Comparison of ENCODE assay signal across 1 cellular context in the genomic region with DNA sequence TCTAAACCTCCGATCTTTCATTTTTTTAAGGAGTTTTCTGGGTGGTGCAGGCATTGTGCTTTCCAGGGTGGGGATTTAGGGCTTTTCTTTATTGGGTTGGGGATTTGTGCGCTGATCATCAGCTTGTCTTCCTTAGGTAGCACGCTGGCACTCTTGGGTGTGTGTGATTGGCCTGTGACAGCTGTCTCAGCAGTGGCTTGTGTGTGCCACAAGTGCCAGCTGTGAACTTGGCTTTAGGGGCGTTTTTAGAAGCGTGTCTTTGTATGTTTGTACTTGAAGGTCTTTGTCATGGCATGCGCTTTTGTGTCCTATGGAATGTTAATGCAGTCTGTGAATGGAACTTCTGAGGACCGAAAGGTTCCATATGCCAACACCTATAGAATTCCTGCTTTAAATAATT.
TF ChIP-seq lines count a peak whose summit lies in the region.

No MANE protein-coding gene starts in this region.

TF ChIP-seq in K562, 482 proteins besides CTCF, POLR2A, EP300 and RAD21 (continued from another document):
- TF ChIP-seq, protein P1, sequence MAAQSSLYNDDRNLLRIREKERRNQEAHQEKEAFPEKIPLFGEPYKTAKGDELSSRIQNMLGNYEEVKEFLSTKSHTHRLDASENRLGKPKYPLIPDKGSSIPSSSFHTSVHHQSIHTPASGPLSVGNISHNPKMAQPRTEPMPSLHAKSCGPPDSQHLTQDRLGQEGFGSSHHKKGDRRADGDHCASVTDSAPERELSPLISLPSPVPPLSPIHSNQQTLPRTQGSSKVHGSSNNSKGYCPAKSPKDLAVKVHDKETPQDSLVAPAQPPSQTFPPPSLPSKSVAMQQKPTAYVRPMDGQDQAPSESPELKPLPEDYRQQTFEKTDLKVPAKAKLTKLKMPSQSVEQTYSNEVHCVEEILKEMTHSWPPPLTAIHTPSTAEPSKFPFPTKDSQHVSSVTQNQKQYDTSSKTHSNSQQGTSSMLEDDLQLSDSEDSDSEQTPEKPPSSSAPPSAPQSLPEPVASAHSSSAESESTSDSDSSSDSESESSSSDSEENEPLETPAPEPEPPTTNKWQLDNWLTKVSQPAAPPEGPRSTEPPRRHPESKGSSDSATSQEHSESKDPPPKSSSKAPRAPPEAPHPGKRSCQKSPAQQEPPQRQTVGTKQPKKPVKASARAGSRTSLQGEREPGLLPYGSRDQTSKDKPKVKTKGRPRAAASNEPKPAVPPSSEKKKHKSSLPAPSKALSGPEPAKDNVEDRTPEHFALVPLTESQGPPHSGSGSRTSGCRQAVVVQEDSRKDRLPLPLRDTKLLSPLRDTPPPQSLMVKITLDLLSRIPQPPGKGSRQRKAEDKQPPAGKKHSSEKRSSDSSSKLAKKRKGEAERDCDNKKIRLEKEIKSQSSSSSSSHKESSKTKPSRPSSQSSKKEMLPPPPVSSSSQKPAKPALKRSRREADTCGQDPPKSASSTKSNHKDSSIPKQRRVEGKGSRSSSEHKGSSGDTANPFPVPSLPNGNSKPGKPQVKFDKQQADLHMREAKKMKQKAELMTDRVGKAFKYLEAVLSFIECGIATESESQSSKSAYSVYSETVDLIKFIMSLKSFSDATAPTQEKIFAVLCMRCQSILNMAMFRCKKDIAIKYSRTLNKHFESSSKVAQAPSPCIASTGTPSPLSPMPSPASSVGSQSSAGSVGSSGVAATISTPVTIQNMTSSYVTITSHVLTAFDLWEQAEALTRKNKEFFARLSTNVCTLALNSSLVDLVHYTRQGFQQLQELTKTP (IDR thresholded peaks at IDR 0.05; ENCODE audit: low read depth in 1 of 2, partially characterized antibody in 2 of 2): no peak
- TF ChIP-seq, protein P2, sequence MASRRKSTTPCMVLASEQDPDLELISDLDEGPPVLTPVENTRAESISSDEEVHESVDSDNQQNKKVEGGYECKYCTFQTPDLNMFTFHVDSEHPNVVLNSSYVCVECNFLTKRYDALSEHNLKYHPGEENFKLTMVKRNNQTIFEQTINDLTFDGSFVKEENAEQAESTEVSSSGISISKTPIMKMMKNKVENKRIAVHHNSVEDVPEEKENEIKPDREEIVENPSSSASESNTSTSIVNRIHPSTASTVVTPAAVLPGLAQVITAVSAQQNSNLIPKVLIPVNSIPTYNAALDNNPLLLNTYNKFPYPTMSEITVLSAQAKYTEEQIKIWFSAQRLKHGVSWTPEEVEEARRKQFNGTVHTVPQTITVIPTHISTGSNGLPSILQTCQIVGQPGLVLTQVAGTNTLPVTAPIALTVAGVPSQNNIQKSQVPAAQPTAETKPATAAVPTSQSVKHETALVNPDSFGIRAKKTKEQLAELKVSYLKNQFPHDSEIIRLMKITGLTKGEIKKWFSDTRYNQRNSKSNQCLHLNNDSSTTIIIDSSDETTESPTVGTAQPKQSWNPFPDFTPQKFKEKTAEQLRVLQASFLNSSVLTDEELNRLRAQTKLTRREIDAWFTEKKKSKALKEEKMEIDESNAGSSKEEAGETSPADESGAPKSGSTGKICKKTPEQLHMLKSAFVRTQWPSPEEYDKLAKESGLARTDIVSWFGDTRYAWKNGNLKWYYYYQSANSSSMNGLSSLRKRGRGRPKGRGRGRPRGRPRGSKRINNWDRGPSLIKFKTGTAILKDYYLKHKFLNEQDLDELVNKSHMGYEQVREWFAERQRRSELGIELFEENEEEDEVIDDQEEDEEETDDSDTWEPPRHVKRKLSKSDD (conservative IDR thresholded peaks at IDR 0.05; ENCODE audit: low read length): no peak
- TF ChIP-seq MEIS2 (IDR thresholded peaks at IDR 0.05; ENCODE audit: partially characterized antibody) (peak; percentile 22), ETV1 (tag; conservative IDR thresholded peaks at IDR 0.05; ENCODE audit: low read depth) (no peak), IRF2 (CRISPR knock-in tag; IDR thresholded peaks at IDR 0.05) (no peak), SREBF1 (IDR thresholded peaks at IDR 0.05; ENCODE audit: borderline replicate concordance, low read depth, low read length) (no peak), BRCA1 (IDR thresholded peaks at IDR 0.05) (no peak), BRCA1 (CRISPR knock-in tag; IDR thresholded peaks at IDR 0.05) (no peak), NFXL1 (CRISPR knock-in tag; IDR thresholded peaks at IDR 0.05) (no peak), TRIM24 (IDR thresholded peaks at IDR 0.05) (no peak), HDAC1 (IDR thresholded peaks at IDR 0.05) (0 out of 4 replicates have a peak, but pooled peaks of 1 of the 2 experiments have one; percentile 20), RFX1 (IDR thresholded peaks at IDR 0.05) (no peak), ZNF75A (CRISPR knock-in tag; IDR thresholded peaks at IDR 0.05) (no peak), FOSL1 (tag; conservative IDR thresholded peaks at IDR 0.05) (no peak), SOX6 (IDR thresholded peaks at IDR 0.05) (no peak), TAF9B (IDR thresholded peaks at IDR 0.05; ENCODE audit: partially characterized antibody) (no peak), GTF2A2 (tag; IDR thresholded peaks at IDR 0.05) (no peak), SETDB1 (IDR thresholded peaks at IDR 0.05; ENCODE audit: low read length) (no peak), RBBP5 (IDR thresholded peaks at IDR 0.05; ENCODE audit: borderline replicate concordance, insufficient read depth, low read length, poor library complexity, severe bottlenecking) (no peak), SIX5 (IDR thresholded peaks at IDR 0.05; ENCODE audit: borderline replicate concordance in 1 of 2, insufficient read depth in 1 of 2, low read depth in 1 of 2, low read length in 2 of 2) (no peak), SUPT5H (IDR thresholded peaks at IDR 0.05) (no peak), SMAD3 (CRISPR knock-in tag; conservative IDR thresholded peaks at IDR 0.05) (no peak), DACH1 (IDR thresholded peaks at IDR 0.05; ENCODE audit: partially characterized antibody) (no peak), RNF2 (IDR thresholded peaks at IDR 0.05) (no peak), ZNF24 (IDR thresholded peaks at IDR 0.05) (no peak), RBM34 (IDR thresholded peaks at IDR 0.05; ENCODE audit: borderline replicate concordance, insufficient read depth, low read length) (no peak), ZNF586 (CRISPR knock-in tag; conservative IDR thresholded peaks at IDR 0.05) (no peak)
- TF ChIP-seq, protein P3, sequence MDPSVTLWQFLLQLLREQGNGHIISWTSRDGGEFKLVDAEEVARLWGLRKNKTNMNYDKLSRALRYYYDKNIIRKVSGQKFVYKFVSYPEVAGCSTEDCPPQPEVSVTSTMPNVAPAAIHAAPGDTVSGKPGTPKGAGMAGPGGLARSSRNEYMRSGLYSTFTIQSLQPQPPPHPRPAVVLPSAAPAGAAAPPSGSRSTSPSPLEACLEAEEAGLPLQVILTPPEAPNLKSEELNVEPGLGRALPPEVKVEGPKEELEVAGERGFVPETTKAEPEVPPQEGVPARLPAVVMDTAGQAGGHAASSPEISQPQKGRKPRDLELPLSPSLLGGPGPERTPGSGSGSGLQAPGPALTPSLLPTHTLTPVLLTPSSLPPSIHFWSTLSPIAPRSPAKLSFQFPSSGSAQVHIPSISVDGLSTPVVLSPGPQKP (CRISPR knock-in tag; IDR thresholded peaks at IDR 0.05): no peak
- TF ChIP-seq, protein P4, sequence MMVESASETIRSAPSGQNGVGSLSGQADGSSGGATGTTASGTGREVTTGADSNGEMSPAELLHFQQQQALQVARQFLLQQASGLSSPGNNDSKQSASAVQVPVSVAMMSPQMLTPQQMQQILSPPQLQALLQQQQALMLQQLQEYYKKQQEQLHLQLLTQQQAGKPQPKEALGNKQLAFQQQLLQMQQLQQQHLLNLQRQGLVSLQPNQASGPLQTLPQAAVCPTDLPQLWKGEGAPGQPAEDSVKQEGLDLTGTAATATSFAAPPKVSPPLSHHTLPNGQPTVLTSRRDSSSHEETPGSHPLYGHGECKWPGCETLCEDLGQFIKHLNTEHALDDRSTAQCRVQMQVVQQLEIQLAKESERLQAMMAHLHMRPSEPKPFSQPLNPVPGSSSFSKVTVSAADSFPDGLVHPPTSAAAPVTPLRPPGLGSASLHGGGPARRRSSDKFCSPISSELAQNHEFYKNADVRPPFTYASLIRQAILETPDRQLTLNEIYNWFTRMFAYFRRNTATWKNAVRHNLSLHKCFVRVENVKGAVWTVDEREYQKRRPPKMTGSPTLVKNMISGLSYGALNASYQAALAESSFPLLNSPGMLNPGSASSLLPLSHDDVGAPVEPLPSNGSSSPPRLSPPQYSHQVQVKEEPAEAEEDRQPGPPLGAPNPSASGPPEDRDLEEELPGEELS (CRISPR knock-in tag; IDR thresholded peaks at IDR 0.05; ENCODE audit: borderline replicate concordance): no peak
- TF ChIP-seq, protein P5, sequence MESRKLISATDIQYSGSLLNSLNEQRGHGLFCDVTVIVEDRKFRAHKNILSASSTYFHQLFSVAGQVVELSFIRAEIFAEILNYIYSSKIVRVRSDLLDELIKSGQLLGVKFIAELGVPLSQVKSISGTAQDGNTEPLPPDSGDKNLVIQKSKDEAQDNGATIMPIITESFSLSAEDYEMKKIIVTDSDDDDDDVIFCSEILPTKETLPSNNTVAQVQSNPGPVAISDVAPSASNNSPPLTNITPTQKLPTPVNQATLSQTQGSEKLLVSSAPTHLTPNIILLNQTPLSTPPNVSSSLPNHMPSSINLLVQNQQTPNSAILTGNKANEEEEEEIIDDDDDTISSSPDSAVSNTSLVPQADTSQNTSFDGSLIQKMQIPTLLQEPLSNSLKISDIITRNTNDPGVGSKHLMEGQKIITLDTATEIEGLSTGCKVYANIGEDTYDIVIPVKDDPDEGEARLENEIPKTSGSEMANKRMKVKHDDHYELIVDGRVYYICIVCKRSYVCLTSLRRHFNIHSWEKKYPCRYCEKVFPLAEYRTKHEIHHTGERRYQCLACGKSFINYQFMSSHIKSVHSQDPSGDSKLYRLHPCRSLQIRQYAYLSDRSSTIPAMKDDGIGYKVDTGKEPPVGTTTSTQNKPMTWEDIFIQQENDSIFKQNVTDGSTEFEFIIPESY (CRISPR knock-in tag; IDR thresholded peaks at IDR 0.05): no peak
- TF ChIP-seq, protein P6, sequence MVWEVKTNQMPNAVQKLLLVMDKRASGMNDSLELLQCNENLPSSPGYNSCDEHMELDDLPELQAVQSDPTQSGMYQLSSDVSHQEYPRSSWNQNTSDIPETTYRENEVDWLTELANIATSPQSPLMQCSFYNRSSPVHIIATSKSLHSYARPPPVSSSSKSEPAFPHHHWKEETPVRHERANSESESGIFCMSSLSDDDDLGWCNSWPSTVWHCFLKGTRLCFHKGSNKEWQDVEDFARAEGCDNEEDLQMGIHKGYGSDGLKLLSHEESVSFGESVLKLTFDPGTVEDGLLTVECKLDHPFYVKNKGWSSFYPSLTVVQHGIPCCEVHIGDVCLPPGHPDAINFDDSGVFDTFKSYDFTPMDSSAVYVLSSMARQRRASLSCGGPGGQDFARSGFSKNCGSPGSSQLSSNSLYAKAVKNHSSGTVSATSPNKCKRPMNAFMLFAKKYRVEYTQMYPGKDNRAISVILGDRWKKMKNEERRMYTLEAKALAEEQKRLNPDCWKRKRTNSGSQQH (CRISPR knock-in tag; IDR thresholded peaks at IDR 0.05): 0 out of 2 replicates have a peak, but pooled peaks have one; percentile 18
